ENCODE assay signal across 13 cellular contexts in genomic region chr5:146753618-146754123, GRCh38.
DNase-seq lines count a peak whose midpoint lies in the region; ATAC-seq, FAIRE-seq and TF ChIP-seq lines count a peak whose summit lies in the region.
"Had no signal": no experiment of that assay in that cellular context is flagged by ENCODE, and none has a peak within 500 bp of the region (broad histone marks: within the 10 kb centered on the region; RNA-seq: fewer than 3 reads in every experiment).

No MANE protein-coding gene starts in this region.

- no peak overlapping the region for H3K27ac ChIP-seq in pancreas
- H3K27ac ChIP-seq: epithelial cell of prostate, ovary, PC-9, stomach had no signal

- H3K27me3 Mint-ChIP-seq in activated CD8-positive, alpha-beta memory T cell treated with anti-CD3 and anti-CD28 coated beads, Interleukin-2, amount 10 ng/mL, durations not matched to agents 7 days and 5 days, result no peaks in the 10 kb centered on the region
- peaks cover 0 to 4% of the 10 kb centered on the region in 2 donors for H3K27me3 Mint-ChIP-seq in T-cell

- H3K9me3 Mint-ChIP-seq in activated CD8-positive, alpha-beta memory T cell treated with anti-CD3 and anti-CD28 coated beads, Interleukin-2, amount 10 ng/mL, durations not matched to agents 7 days and 5 days (ENCODE audit: low read depth), result peaks cover 7% of the 10 kb centered on the region
- H3K9me3 Mint-ChIP-seq in T-cell, result peaks cover 0 to 5% (median 0%) of the 10 kb centered on the region in 3 donors

- H3K4me3 ChIP-seq in pancreas, result no peak overlapping the region
- H3K4me3 ChIP-seq: ovary, PC-9, stomach had no signal

- intact Hi-C loops in pancreas (cut with DNase I), result no loop called here

- no peak for TF ChIP-seq CTCF in pancreas (IDR thresholded peaks at IDR 0.05)

- DNase-seq in activated CD8-positive, alpha-beta memory T cell treated with anti-CD3 and anti-CD28 coated beads, Interleukin-2, amount 10 ng/mL, durations not matched to agents 7 days and 5 days, result no peak
- DNase-seq in activated CD8-positive, alpha-beta memory T cell treated with anti-CD3 and anti-CD28 coated beads for 24 hours, result no peak
- DNase-seq in MV-4-11 (lab: John Stamatoyannopoulos, UW) (peak; percentile 21), T-cell (no peak), pancreas (no peak), GM19240 (ENCODE audit: insufficient read length, low spot score) (no peak)
- DNase-seq: ovary, PC-9, stomach had no signal

- ATAC-seq in activated CD8-positive, alpha-beta memory T cell treated with anti-CD3 and anti-CD28 coated beads, Interleukin-2, amount 10 ng/mL, durations not matched to agents 7 days and 5 days, result no peak
- ATAC-seq in T-cell (replicated peaks in 1 of 4), result no peak
- ATAC-seq in pancreas, result peak in 3 of 4 donors; percentile 21 to 57 (median 38)
- no peak for ATAC-seq in HG02642 (IDR thresholded peaks at IDR 0.05; ENCODE audit: poor library complexity, unreplicated experiment)
- no peak for ATAC-seq in HG02759 (IDR thresholded peaks at IDR 0.05; ENCODE audit: unreplicated experiment)
- ATAC-seq: HCT116 had no signal

- CTCF ChIA-PET in activated CD8-positive, alpha-beta memory T cell treated with anti-CD3 and anti-CD28 coated beads, Interleukin-2, amount 10 ng/mL, durations not matched to agents 7 days and 5 days (lab: Charles Lee), result no interaction called here
- CTCF ChIA-PET in T-cell (lab: Charles Lee), result interaction anchor here in 1 of 2 donors (0.6 kb wide), 1 partner anchor 402 kb away, joined by 4 read pairs; no protein-coding TSS in a partner anchor

- H3K36me3 Mint-ChIP-seq in activated CD8-positive, alpha-beta memory T cell treated with anti-CD3 and anti-CD28 coated beads, Interleukin-2, amount 10 ng/mL, durations not matched to agents 7 days and 5 days, result peaks cover 24% of the 10 kb centered on the region
- peaks cover 4% of the 10 kb centered on the region for H3K36me3 Mint-ChIP-seq in T-cell

- H3K9me3 ChIP-seq in pancreas, result no peaks in the 10 kb centered on the region
- H3K9me3 ChIP-seq: ovary had no signal

- no peak for FAIRE-seq in pancreas (lab: Jason Lieb, UNC)

- peak overlapping the region; percentile 95 for H3K27ac Mint-ChIP-seq in activated CD8-positive, alpha-beta memory T cell treated with anti-CD3 and anti-CD28 coated beads, Interleukin-2, amount 10 ng/mL, durations not matched to agents 7 days and 5 days
- peak overlapping the region; percentile 96 to 97 for H3K27ac Mint-ChIP-seq in T-cell

- H3K4me3 Mint-ChIP-seq in activated CD8-positive, alpha-beta memory T cell treated with anti-CD3 and anti-CD28 coated beads, Interleukin-2, amount 10 ng/mL, durations not matched to agents 7 days and 5 days, result no peak overlapping the region
- H3K4me3 Mint-ChIP-seq in T-cell, result peak overlapping the region in 1 of 3 donors; percentile 55

- POLR2A ChIA-PET in T-cell (lab: Charles Lee), result no interaction called here

- H3K36me3 ChIP-seq in pancreas, result no peaks in the 10 kb centered on the region
- H3K36me3 ChIP-seq: ovary, stomach had no signal

- 51 to 53% methylated on average over 6 of the region's 6 CpGs for WGBS in pancreas, 2 donors

- peaks cover 42% of the 10 kb centered on the region for H3K4me1 Mint-ChIP-seq in activated CD8-positive, alpha-beta memory T cell treated with anti-CD3 and anti-CD28 coated beads, Interleukin-2, amount 10 ng/mL, durations not matched to agents 7 days and 5 days
- H3K4me1 Mint-ChIP-seq in T-cell, result peaks cover 57 to 63% (median 58%) of the 10 kb centered on the region in 3 donors

- peaks cover 0 to 5% (median 0%) of the 10 kb centered on the region in 3 donors for H3K4me1 ChIP-seq in pancreas
- H3K4me1 ChIP-seq: stomach had no signal

- no peaks in the 10 kb centered on the region for H3K27me3 ChIP-seq in pancreas
- H3K27me3 ChIP-seq: ovary, stomach had no signal

Comparison
In these comparisons a context has a peak if more than half of its experiments do, and no peak if none do; other contexts are left out.
1. ATAC-seq: peak in pancreas (3 of 4); none in activated CD8-positive, alpha-beta memory T cell treated with anti-CD3 and anti-CD28 coated beads, Interleukin-2, amount 10 ng/mL, durations not matched to agents 7 days and 5 days (single experiment), T-cell (0 of 4), HG02642 (single experiment) and HG02759 (single experiment).